ENCODE assay signal across 8 cellular contexts in genomic region chr4:46270986-46271596, GRCh38.
DNase-seq lines count a peak whose midpoint lies in the region; ATAC-seq, FAIRE-seq and TF ChIP-seq lines count a peak whose summit lies in the region.

No MANE protein-coding gene starts in this region.

- peak; percentile 17 for DNase-seq in NOMO-1 treated with dmso at 0.1 percent for 144 hours (lab: John Stamatoyannopoulos, UW; ENCODE audit: unreplicated experiment)
- no peak for DNase-seq in esophagus muscularis mucosa (ENCODE audit: extremely low spot score)
- DNase-seq in tibial nerve (ENCODE audit: low spot score in 2 of 2): peak in 1 of 2 donors; percentile 4
- no peak for DNase-seq in germinal center (ENCODE audit: low spot score)
- DNase-seq in stimulated activated naive CD8-positive, alpha-beta T cell treated with anti-CD3 and anti-CD28 coated beads, Interleukin-15, Interleukin-2, amounts not matched to agents 100 U/mL and 50 U/mL, for 24 hours: no peak

- ATAC-seq in GM18858 (IDR thresholded peaks at IDR 0.05; ENCODE audit: unreplicated experiment) (peak; percentile 98), HG03066 (IDR thresholded peaks at IDR 0.05; ENCODE audit: low read depth, unreplicated experiment) (peak; percentile 90)
- ATAC-seq in stimulated activated naive CD8-positive, alpha-beta T cell treated with anti-CD3 and anti-CD28 coated beads, Interleukin-15, Interleukin-2, amounts not matched to agents 100 U/mL and 50 U/mL, for 24 hours: no peak

- H3K27ac ChIP-seq in esophagus muscularis mucosa (replicated peaks in 1 of 4) (no peak overlapping the region), tibial nerve (no peak overlapping the region)

- peak; percentile 11 for FAIRE-seq in A204.1 (lab: Jason Lieb, UNC)

- H3K9me3 ChIP-seq in esophagus muscularis mucosa: no peaks in the 10 kb centered on the region
- no peaks in the 10 kb centered on the region for H3K9me3 ChIP-seq in tibial nerve

- H3K4me1 ChIP-seq in esophagus muscularis mucosa (no peaks in the 10 kb centered on the region), tibial nerve (no peaks in the 10 kb centered on the region)

- H3K27me3 ChIP-seq in esophagus muscularis mucosa (no peaks in the 10 kb centered on the region), tibial nerve (no peaks in the 10 kb centered on the region)

- no peak for TF ChIP-seq EP300 in esophagus muscularis mucosa (IDR thresholded peaks at IDR 0.05)
- TF ChIP-seq EP300 in tibial nerve (IDR thresholded peaks at IDR 0.05): no peak

- WGBS in esophagus muscularis mucosa: 22% methylated on average over 2 of the region's 2 CpGs
- 28 to 34% methylated on average over 2 of the region's 2 CpGs for WGBS in tibial nerve, 2 donors

- H3K4me3 ChIP-seq in esophagus muscularis mucosa (no peak overlapping the region), tibial nerve (no peak overlapping the region)

- no peaks in the 10 kb centered on the region for H3K36me3 ChIP-seq in esophagus muscularis mucosa
- no peaks in the 10 kb centered on the region for H3K36me3 ChIP-seq in tibial nerve

- TF ChIP-seq CTCF in esophagus muscularis mucosa (IDR thresholded peaks at IDR 0.05) (peak; percentile 22 to 49 (median 46)), tibial nerve (IDR thresholded peaks at IDR 0.05) (peak in 4 of 5 experiments; percentile 25 to 47 (median 31))

- no peak for TF ChIP-seq POLR2A in esophagus muscularis mucosa (IDR thresholded peaks at IDR 0.05; ENCODE audit: low read depth)
- no peak for TF ChIP-seq POLR2A in tibial nerve (IDR thresholded peaks at IDR 0.05)

- intact Hi-C loops in esophagus muscularis mucosa (cut with DNase I): loop anchor here (5.0 to 10.0 kb wide), 3 partner anchors 816 to 1514 kb away; no protein-coding TSS in a partner anchor
